In the genomic region with DNA sequence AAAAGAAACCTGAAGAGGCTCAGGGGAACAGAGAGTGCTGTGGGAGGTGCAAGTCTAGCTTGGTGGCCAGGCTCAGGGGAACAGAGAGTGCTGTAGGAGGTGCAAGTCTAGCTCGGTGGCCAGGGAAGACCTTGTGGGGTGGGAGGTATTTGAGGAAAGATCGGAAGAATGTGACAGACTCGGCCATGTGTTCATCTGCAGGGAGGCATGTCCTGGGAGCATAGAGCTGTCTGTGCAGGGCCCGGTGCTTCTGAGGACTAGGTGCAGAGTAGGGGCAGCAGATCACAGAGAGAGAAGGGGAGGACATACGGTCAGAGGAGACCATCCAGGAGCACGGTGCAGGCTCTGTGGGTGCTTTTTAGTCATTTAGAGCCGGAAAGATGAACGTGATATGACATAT, we compare ENCODE assay signal across 2 cellular contexts.
TF ChIP-seq lines count a peak whose summit lies in the region.

No MANE protein-coding gene starts in this region.

TF ChIP-seq in GM12878, 131 proteins besides CTCF, POLR2A, EP300 and RAD21:
- TF ChIP-seq FOXK2 (IDR thresholded peaks at IDR 0.05) (no peak), SPI1 (IDR thresholded peaks at IDR 0.05; ENCODE audit: borderline replicate concordance, insufficient read depth, low read depth, low read length) (peak; percentile 14; the same call in 1 of the 2 replicates)
TF ChIP-seq in GM12878: peak in this region for 1.

TF ChIP-seq in HepG2, 621 proteins besides CTCF, POLR2A, EP300 and RAD21:
- no peak for TF ChIP-seq BCL6 (CRISPR knock-in tag; IDR thresholded peaks at IDR 0.05)
- no peak for TF ChIP-seq FOXA1 (IDR thresholded peaks at IDR 0.05)
- no peak for TF ChIP-seq FOXA1 (CRISPR knock-in tag; IDR thresholded peaks at IDR 0.05)
- TF ChIP-seq THAP11 (CRISPR knock-in tag; IDR thresholded peaks at IDR 0.05): no peak
- no peak for TF ChIP-seq CCAR2 (optimal IDR thresholded peaks at IDR 0.05; ENCODE audit: low read depth, low read length)
- no peak for TF ChIP-seq HMGA1 (CRISPR knock-in tag; conservative IDR thresholded peaks at IDR 0.05)
- no peak for TF ChIP-seq RNF2 (conservative IDR thresholded peaks at IDR 0.05; ENCODE audit: low read depth)
- TF ChIP-seq ZMYM4 (CRISPR knock-in tag; IDR thresholded peaks at IDR 0.05): no peak
- TF ChIP-seq JUN (CRISPR knock-in tag; IDR thresholded peaks at IDR 0.05): no peak
- no peak for TF ChIP-seq HNRNPUL1 (IDR thresholded peaks at IDR 0.05; ENCODE audit: low read depth, low read length)
